Comparison of ENCODE assay signal across 14 cellular contexts in the genomic region with DNA sequence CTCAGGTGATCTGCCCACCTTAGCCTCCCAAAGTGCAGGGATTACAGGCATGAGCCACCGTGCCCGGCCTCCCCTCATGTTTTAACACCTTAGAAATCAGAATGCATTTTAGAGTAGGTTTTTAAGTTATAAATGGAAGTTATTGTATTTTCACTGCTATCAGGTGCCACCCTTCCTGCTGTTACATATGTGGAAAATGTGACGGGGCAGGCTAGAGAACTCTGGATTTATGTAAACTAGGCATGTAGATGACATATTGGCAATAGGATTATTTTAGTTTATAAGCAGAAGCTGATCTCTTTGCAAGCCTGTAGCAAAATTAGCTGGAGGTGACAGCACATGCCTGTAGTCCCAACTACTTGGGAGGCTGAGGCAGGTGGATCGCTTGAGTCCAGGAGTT. TPM values are rescaled to one million over a fixed set of nuclear protein-coding genes. Genes with fewer than 3 reads are reported as not detected.
DNase-seq lines count a peak whose midpoint lies in the region; ATAC-seq, FAIRE-seq and TF ChIP-seq lines count a peak whose summit lies in the region.
"Had no signal": no experiment of that assay in that cellular context is flagged by ENCODE, and none has a peak within 500 bp of the region (broad histone marks: within the 10 kb centered on the region; RNA-seq: fewer than 3 reads in every experiment).

No MANE protein-coding gene starts in this region.

- H3K27me3 Mint-ChIP-seq in CD4-positive, alpha-beta T cell = no peaks in the 10 kb centered on the region

- BruUV-seq in GM12878 (replicated peaks; lab: Mats Ljungman, UMichigan) = no TSS peak

- no peaks in the 10 kb centered on the region for H4K20me1 ChIP-seq in GM12878 (ENCODE audit: control insufficient read depth, insufficient read depth)
- no peaks in the 10 kb centered on the region for H4K20me1 ChIP-seq in neural cell (ENCODE audit: insufficient read depth)

- in situ Hi-C loops in GM12878 (cut with MboI) = no loop called here

- 0 out of 2 replicates have a peak, but pooled peaks cover 3% of the 10 kb centered on the region for H3K4me1 ChIP-seq in GM12878 (ENCODE audit: control insufficient read depth, insufficient read depth, low read length)

- peak overlapping the region; percentile 96 for H3K4me3 Mint-ChIP-seq in CD4-positive, alpha-beta T cell

- peak overlapping the region; percentile 88 for H3K27ac Mint-ChIP-seq in CD4-positive, alpha-beta T cell

- H3K36me3 Mint-ChIP-seq in CD4-positive, alpha-beta T cell (ENCODE audit: low read depth) = peaks cover 63% of the 10 kb centered on the region

- TF ChIP-seq EP300 in GM12878 (IDR thresholded peaks at IDR 0.05; ENCODE audit: borderline replicate concordance in 1 of 2, control insufficient read depth in 1 of 2, low read depth in 2 of 2, low read length in 2 of 2) (no peak), neural cell (conservative IDR thresholded peaks at IDR 0.05; ENCODE audit: poor library complexity, severe bottlenecking) (no peak)

- POLR2A ChIA-PET in CD4-positive, alpha-beta T cell (lab: Charles Lee) = interaction anchor here (1.2 kb wide), 3 partner anchors 11 to 118 kb away, joined by 3 to 6 read pairs (median 4); no protein-coding TSS in a partner anchor
- POLR2A ChIA-PET in GM12878 (lab: Charles Lee) = interaction anchor here (0.6 to 1.1 kb wide), 3 partner anchors 9 to 27 kb away, joined by 3 to 5 read pairs (median 3); a partner anchor contains a TSS

- H3K4me1 Mint-ChIP-seq in CD4-positive, alpha-beta T cell (ENCODE audit: low read depth) = peaks cover 66% of the 10 kb centered on the region

- FAIRE-seq in GM12878 (lab: Jason Lieb, UNC) = peak; percentile 23
- FAIRE-seq: H54, urothelium cell line had no signal

- RAD21 ChIA-PET in GM12878 (lab: Charles Lee; ENCODE audit: unreplicated experiment) = no interaction called here

- no peaks in the 10 kb centered on the region for H3K9me3 ChIP-seq in CD4-positive, alpha-beta T cell (ENCODE audit: control insufficient read depth, low read length)
- no peaks in the 10 kb centered on the region; the same call in 2 of the 3 replicates for H3K9me3 ChIP-seq in GM12878 (replicated peaks; ENCODE audit: control insufficient read depth, insufficient read depth, low read length)
- H3K9me3 ChIP-seq in neural cell (ENCODE audit: low read length) = no peaks in the 10 kb centered on the region
- H3K9me3 ChIP-seq: ovary had no signal

- WGBS in GM12878 (ENCODE audit: insufficient coverage, insufficient replicate concordance, low lambda C conversion rate, missing lambda C conversion rate) = 93% methylated on average over 4 of the region's 4 CpGs

- no peaks in the 10 kb centered on the region for H3K9me3 Mint-ChIP-seq in CD4-positive, alpha-beta T cell

- H3K4me3 ChIP-seq in HL-60 (replicated peaks; ENCODE audit: insufficient read depth, low read length) = peak overlapping the region; percentile 81
- peak overlapping the region; percentile 78 for H3K4me3 ChIP-seq in GM12878
- peak overlapping the region; percentile 98 for H3K4me3 ChIP-seq in neural cell (ENCODE audit: low read length)

- peaks cover 35% of the 10 kb centered on the region for H3K79me2 ChIP-seq in GM12878 (ENCODE audit: control insufficient read depth, insufficient read depth, low read length)
- peaks cover 40% of the 10 kb centered on the region for H3K79me2 ChIP-seq in neural cell (replicated peaks; ENCODE audit: insufficient read depth, low read length)

- H2AFZ ChIP-seq in GM12878 (ENCODE audit: control insufficient read depth, low read depth, low read length) (no peak overlapping the region), neural cell (ENCODE audit: low read depth, low read length) (no peak overlapping the region)

- H3K4me2 ChIP-seq in GM12878 (ENCODE audit: control insufficient read depth, insufficient read depth) = peak overlapping the region; percentile 85
- peak overlapping the region; percentile 2 for H3K4me2 ChIP-seq in neural cell (ENCODE audit: low read length)

- H3K9ac ChIP-seq in GM12878 (ENCODE audit: control insufficient read depth, insufficient read depth, low read length) (peak overlapping the region; percentile 10; the same call in 1 of the 2 replicates), neural cell (ENCODE audit: low read length) (no peak overlapping the region)

- TF ChIP-seq CTCF in CD4-positive, alpha-beta T cell (IDR thresholded peaks at IDR 0.05) = no peak
- no peak for TF ChIP-seq CTCF in HL-60 (IDR thresholded peaks at IDR 0.05; ENCODE audit: insufficient read depth, low read length)
- TF ChIP-seq CTCF in GM12878 (IDR thresholded peaks at IDR 0.05 in 2 of 3, conservative IDR thresholded peaks at IDR 0.05 in 1 of 3; ENCODE audit: control insufficient read depth in 2 of 3, extremely low read depth in 1 of 3, insufficient read depth in 1 of 3, low read depth in 3 of 3, low read length in 3 of 3) = no peak
- no peak for TF ChIP-seq CTCF in neural cell (IDR thresholded peaks at IDR 0.05; ENCODE audit: poor library complexity, severe bottlenecking)

- TF ChIP-seq POLR2A in GM12878 (IDR thresholded peaks at IDR 0.05; ENCODE audit: low read depth, low read length) = no peak

- peaks cover 11 to 20% of the 10 kb centered on the region in 2 experiments for H3K36me3 ChIP-seq in GM12878 (ENCODE audit: control insufficient read depth in 2 of 2, insufficient read depth in 2 of 2, low read length in 1 of 2)
- H3K36me3 ChIP-seq in neural cell (ENCODE audit: insufficient read depth, low read length) = peaks cover 4% of the 10 kb centered on the region
- H3K36me3 ChIP-seq: ovary had no signal

- TF ChIP-seq RAD21 in GM12878 (IDR thresholded peaks at IDR 0.05; ENCODE audit: insufficient read depth, low read depth, low read length) (no peak), neural cell (conservative IDR thresholded peaks at IDR 0.05) (no peak)

- no peak for ATAC-seq in CD4-positive, alpha-beta T cell (ENCODE audit: poor library complexity)
- ATAC-seq in GM12878 = no peak
- ATAC-seq in GM21737 (IDR thresholded peaks at IDR 0.05; ENCODE audit: unreplicated experiment) = no peak
- ATAC-seq: esophagus mucosa had no signal

- intact Hi-C loops in CD4-positive, alpha-beta T cell (cut with DNase I, micrococcal nuclease) = loop anchor here in 1 of 2 experiments (10.0 kb wide), 1 partner anchor 615 kb away; a partner anchor contains a TSS
- intact Hi-C loops in GM12878 (cut with micrococcal nuclease; ENCODE audit: unreplicated experiment) = no loop called here

- H3K9me2 ChIP-seq in neural cell (ENCODE audit: insufficient read depth, low read length) = no peaks in the 10 kb centered on the region

- H3K27ac ChIP-seq in CD4-positive, alpha-beta T cell (ENCODE audit: low read depth, low read length) = no peak overlapping the region
- H3K27ac ChIP-seq in HL-60 (replicated peaks) (peak overlapping the region; percentile 19; the same call in 1 of the 2 replicates), GM12878 (ENCODE audit: control insufficient read depth, insufficient read depth) (no peak overlapping the region), neural cell (ENCODE audit: low read length) (no peak overlapping the region)
- H3K27ac ChIP-seq: ovary, VCaP had no signal

- no peak for DNase-seq in CD4-positive, alpha-beta T cell
- DNase-seq in HL-60 (ENCODE audit: low read depth in 1 of 2, low spot score in 1 of 2) = no peak
- DNase-seq in GM12878 (ENCODE audit: low read depth, low spot score) = no peak
- no peak for DNase-seq in NCI-H226
- no peak for DNase-seq in NAMALWA (ENCODE audit: low spot score)
- DNase-seq: NCI-H1417, OCI-M1, ovary had no signal

- SMC1A ChIA-PET in GM12878 (lab: Charles Lee; ENCODE audit: uncharacterized antibody, unreplicated experiment) = interaction anchor here (0.6 to 1.8 kb wide), 7 partner anchors 9 to 125 kb away, joined by 3 to 7 read pairs (median 4); no protein-coding TSS in a partner anchor

- H3K27me3 ChIP-seq in CD4-positive, alpha-beta T cell (ENCODE audit: control insufficient read depth, insufficient read depth, low read length) = no peaks in the 10 kb centered on the region
- H3K27me3 ChIP-seq in HL-60 (ENCODE audit: insufficient read depth, poor library complexity, severe bottlenecking) = no peaks in the 10 kb centered on the region
- H3K27me3 ChIP-seq in GM12878 (replicated peaks in 1 of 2; ENCODE audit: control insufficient read depth in 2 of 2, insufficient read depth in 2 of 2, low read length in 1 of 2) = no peaks in the 10 kb centered on the region
- no peaks in the 10 kb centered on the region for H3K27me3 ChIP-seq in neural cell (ENCODE audit: insufficient read depth, low read depth, low read length)
- H3K27me3 ChIP-seq: ovary had no signal

- CTCF ChIA-PET in CD4-positive, alpha-beta T cell (lab: Charles Lee) = interaction anchor here (0.9 to 4.1 kb wide), 6 partner anchors 9 to 75 kb away, joined by 3 to 19 read pairs (median 6); no protein-coding TSS in a partner anchor
- CTCF ChIA-PET in GM12878 (lab: Yijun Ruan, JAX) = interaction anchor here (1.0 to 2.9 kb wide), 5 partner anchors 9 to 90 kb away, joined by 3 to 17 read pairs (median 3); no protein-coding TSS in a partner anchor

- H3F3A ChIP-seq in neural cell (ENCODE audit: insufficient read depth, low read length, poor library complexity, severe bottlenecking) = no peaks in the 10 kb centered on the region

RNA-seq across cellular contexts. Expression of a gene that starts 2.1 kb away (rescaled TPM):
- 10 to 100 TPM; 19.1 to 21.9 TPM for total RNA-seq in CD4-positive, alpha-beta T cell
- 35.5 and 39.3 TPM in 2 replicates for total RNA-seq in GM12878 (2013; cell fraction: nucleolus; rRNA removed)
- 20.2 and 20.9 TPM in 2 replicates for total RNA-seq in GM12878 (2014; rRNA removed)
- total RNA-seq in GM12878 (2014; rRNA removed; fragmentation: Illumina TruSeq; extraction: Trizol) = 14.1 and 14.2 TPM in 2 replicates
- 56.1 and 60.4 TPM in 2 replicates for total RNA-seq in GM12878 (2021)
- polyA plus RNA-seq in GM12878 (2011; ENCODE audit: low read depth) = 18.0 TPM
- 19.6 and 33.5 TPM in 2 replicates for polyA plus RNA-seq in GM12878 (2011; rRNA removed)
- 28.9 and 30.0 TPM in 2 replicates for polyA plus RNA-seq in GM12878 (2011; cell fraction: cytosol; rRNA removed)
- polyA plus RNA-seq in GM12878 (2011; cell fraction: nucleus; rRNA removed) = 28.2 and 35.4 TPM in 2 replicates
- 17.0 and 18.4 TPM in 2 replicates for polyA plus RNA-seq in GM12878 (2012)
- polyA plus RNA-seq in GM12878 (2014; fragmentation: Illumina TruSeq; extraction: Trizol) = 35.9 and 36.1 TPM in 2 replicates
- 10 to 100 TPM; 12.1 to 17.4 TPM for polyA plus RNA-seq in GM12878 (2014; fragmentation: Nextera tagmentation; extraction: Ambion mirVana)
- polyA plus RNA-seq in GM12878 (2014; rRNA removed) = 21.0 and 22.3 TPM in 2 replicates
- 10 to 100 TPM; 30.1 to 34.1 TPM for polyA plus RNA-seq in GM12878 (2016; fragmentation: Nextera tagmentation; extraction: Ambion mirVana)
- polyA minus RNA-seq in GM12878 (2011; rRNA and poly(A)+ RNA removed) = 84.9 and 89.5 TPM in 2 replicates
- 26.5 and 27.5 TPM in 2 replicates for polyA minus RNA-seq in GM12878 (2011; cell fraction: cytosol; rRNA and poly(A)+ RNA removed)
- polyA minus RNA-seq in GM12878 (2011; cell fraction: nucleus; rRNA and poly(A)+ RNA removed) = 17.5 and 29.6 TPM in 2 replicates
- 9.0 and 15.8 TPM in 2 replicates for polyA plus RNA-seq in neural cell
- polyA minus RNA-seq in neural cell = 20.4 and 31.4 TPM in 2 replicates

RNA-seq across cellular contexts. Expression of a gene that starts 5.5 kb away (rescaled TPM):
- total RNA-seq in CD4-positive, alpha-beta T cell = under 1 TPM; 0.20 to 0.27 TPM
- total RNA-seq in GM12878 (2013; cell fraction: nucleolus; rRNA removed) = not detected in 2 replicates
- total RNA-seq in GM12878 (2014; rRNA removed) (not detected in 2 replicates), GM12878 (2014; rRNA removed; fragmentation: Illumina TruSeq; extraction: Trizol) (0.31 TPM in 1 of 2 replicates, not detected in the other), GM12878 (2021) (not detected in 2 replicates)
- 0.39 TPM for polyA plus RNA-seq in GM12878 (2011; ENCODE audit: low read depth)
- polyA plus RNA-seq in GM12878 (2011; rRNA removed) (not detected in 2 replicates), GM12878 (2014; fragmentation: Illumina TruSeq; extraction: Trizol) (not detected in 2 replicates), GM12878 (2014; fragmentation: Nextera tagmentation; extraction: Ambion mirVana) (not detected), GM12878 (2014; rRNA removed) (not detected in 2 replicates), GM12878 (2016; fragmentation: Nextera tagmentation; extraction: Ambion mirVana) (not detected), neural cell (not detected in 2 replicates)
- polyA plus RNA-seq in GM12878 (2011; cell fraction: cytosol; rRNA removed) = 0.12 TPM in 1 of 2 replicates, not detected in the other
- 0.06 TPM in 1 of 2 replicates, not detected in the other for polyA plus RNA-seq in GM12878 (2011; cell fraction: nucleus; rRNA removed)
- polyA plus RNA-seq in GM12878 (2012) = 0.08 and 0.45 TPM in 2 replicates
- polyA minus RNA-seq in GM12878 (2011; rRNA and poly(A)+ RNA removed) = not detected in 2 replicates
- polyA minus RNA-seq in GM12878 (2011; cell fraction: cytosol; rRNA and poly(A)+ RNA removed) = 2.3 and 3.1 TPM in 2 replicates
- polyA minus RNA-seq in GM12878 (2011; cell fraction: nucleus; rRNA and poly(A)+ RNA removed) = 0.24 TPM in 1 of 2 replicates, not detected in the other
- polyA minus RNA-seq in neural cell = not detected in 2 replicates

RNA-seq across cellular contexts. Expression of a gene that starts 25.6 kb away (rescaled TPM):
- not detected for total RNA-seq in CD4-positive, alpha-beta T cell
- not detected in 2 replicates for total RNA-seq in GM12878 (2013; cell fraction: nucleolus; rRNA removed)
- total RNA-seq in GM12878 (2014; rRNA removed) (not detected in 2 replicates), GM12878 (2014; rRNA removed; fragmentation: Illumina TruSeq; extraction: Trizol) (not detected in 2 replicates), GM12878 (2021) (not detected in 2 replicates)
- not detected for polyA plus RNA-seq in GM12878 (2011; ENCODE audit: low read depth)
- polyA plus RNA-seq in GM12878 (2011; rRNA removed) (not detected in 2 replicates), GM12878 (2014; fragmentation: Illumina TruSeq; extraction: Trizol) (not detected in 2 replicates), GM12878 (2014; fragmentation: Nextera tagmentation; extraction: Ambion mirVana) (not detected), GM12878 (2014; rRNA removed) (0.04 TPM in 1 of 2 replicates, not detected in the other), GM12878 (2016; fragmentation: Nextera tagmentation; extraction: Ambion mirVana) (under 1 TPM in 1 of 2 experiments, not detected in 1; 0.30 TPM), neural cell (0.20 TPM in 1 of 2 replicates, not detected in the other)
- polyA plus RNA-seq in GM12878 (2011; cell fraction: cytosol; rRNA removed) = not detected in 2 replicates
- not detected in 2 replicates for polyA plus RNA-seq in GM12878 (2011; cell fraction: nucleus; rRNA removed)
- not detected in 2 replicates for polyA plus RNA-seq in GM12878 (2012)
- polyA minus RNA-seq in GM12878 (2011; rRNA and poly(A)+ RNA removed) = not detected in 2 replicates
- polyA minus RNA-seq in GM12878 (2011; cell fraction: cytosol; rRNA and poly(A)+ RNA removed) = not detected in 2 replicates
- not detected in 2 replicates for polyA minus RNA-seq in GM12878 (2011; cell fraction: nucleus; rRNA and poly(A)+ RNA removed)
- polyA minus RNA-seq in neural cell = not detected in 2 replicates
- polyA plus RNA-seq: ovary had no signal

RNA-seq across cellular contexts. Expression of a gene that starts 27.1 kb away (rescaled TPM):
- 100 to 1,000 TPM; 245 to 259 TPM for total RNA-seq in CD4-positive, alpha-beta T cell
- total RNA-seq in GM12878 (2013; cell fraction: nucleolus; rRNA removed) = 74.2 and 75.8 TPM in 2 replicates
- total RNA-seq in GM12878 (2014; rRNA removed) (116 and 122 TPM in 2 replicates), GM12878 (2014; rRNA removed; fragmentation: Illumina TruSeq; extraction: Trizol) (76.2 and 78.8 TPM in 2 replicates), GM12878 (2021) (80.7 and 80.9 TPM in 2 replicates)
- 64.7 TPM for polyA plus RNA-seq in GM12878 (2011; ENCODE audit: low read depth)
- polyA plus RNA-seq in GM12878 (2011; rRNA removed) (80.2 and 104 TPM in 2 replicates), GM12878 (2014; fragmentation: Illumina TruSeq; extraction: Trizol) (96.8 and 136 TPM in 2 replicates), GM12878 (2014; fragmentation: Nextera tagmentation; extraction: Ambion mirVana) (100 to 1,000 TPM; 143 to 166 TPM), GM12878 (2014; rRNA removed) (154 and 159 TPM in 2 replicates), GM12878 (2016; fragmentation: Nextera tagmentation; extraction: Ambion mirVana) (100 to 1,000 TPM; 122 to 132 TPM), neural cell (12.8 and 16.5 TPM in 2 replicates)
- polyA plus RNA-seq in GM12878 (2011; cell fraction: cytosol; rRNA removed) = 138 and 146 TPM in 2 replicates
- polyA plus RNA-seq in GM12878 (2011; cell fraction: nucleus; rRNA removed) = 162 and 197 TPM in 2 replicates
- 92.5 and 97.4 TPM in 2 replicates for polyA plus RNA-seq in GM12878 (2012)
- 55.9 and 82.6 TPM in 2 replicates for polyA minus RNA-seq in GM12878 (2011; rRNA and poly(A)+ RNA removed)
- 25.7 and 29.0 TPM in 2 replicates for polyA minus RNA-seq in GM12878 (2011; cell fraction: cytosol; rRNA and poly(A)+ RNA removed)
- polyA minus RNA-seq in GM12878 (2011; cell fraction: nucleus; rRNA and poly(A)+ RNA removed) = 28.3 and 38.9 TPM in 2 replicates
- polyA minus RNA-seq in neural cell = 6.8 and 10.8 TPM in 2 replicates
